1 cellular context compared by ENCODE assay signal in genomic region chr9:97803167-97804058, GRCh38.
TF ChIP-seq lines count a peak whose summit lies in the region.

No MANE protein-coding gene starts in this region.

TF ChIP-seq in K562, 482 proteins besides CTCF, POLR2A, EP300 and RAD21 (continued from another document and continues in another):
- TF ChIP-seq, protein P1, sequence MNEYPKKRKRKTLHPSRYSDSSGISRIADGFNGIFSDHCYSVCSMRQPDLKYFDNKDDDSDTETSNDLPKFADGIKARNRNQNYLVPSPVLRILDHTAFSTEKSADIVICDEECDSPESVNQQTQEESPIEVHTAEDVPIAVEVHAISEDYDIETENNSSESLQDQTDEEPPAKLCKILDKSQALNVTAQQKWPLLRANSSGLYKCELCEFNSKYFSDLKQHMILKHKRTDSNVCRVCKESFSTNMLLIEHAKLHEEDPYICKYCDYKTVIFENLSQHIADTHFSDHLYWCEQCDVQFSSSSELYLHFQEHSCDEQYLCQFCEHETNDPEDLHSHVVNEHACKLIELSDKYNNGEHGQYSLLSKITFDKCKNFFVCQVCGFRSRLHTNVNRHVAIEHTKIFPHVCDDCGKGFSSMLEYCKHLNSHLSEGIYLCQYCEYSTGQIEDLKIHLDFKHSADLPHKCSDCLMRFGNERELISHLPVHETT (CRISPR knock-in tag; conservative IDR thresholded peaks at IDR 0.05 in 1 of 2, IDR thresholded peaks at IDR 0.05 in 1 of 2) = no peak
- TF ChIP-seq FOXK2 (conservative IDR thresholded peaks at IDR 0.05 in 1 of 2, IDR thresholded peaks at IDR 0.05 in 1 of 2; ENCODE audit: low read depth in 2 of 2) (peak in 1 of 2 experiments; percentile 52; a peak in 1 of 4 replicates), U2AF1 (optimal IDR thresholded peaks at IDR 0.05; ENCODE audit: low read depth, low read length) (peak; percentile 47), SRF (CRISPR knock-in tag; IDR thresholded peaks at IDR 0.05) (peak in 1 of 2 experiments; percentile 10; a peak in 1 of 4 replicates), CCNT2 (IDR thresholded peaks at IDR 0.05; ENCODE audit: borderline replicate concordance, extremely low read depth, insufficient read length, low read depth, low read length) (peak; percentile 47), CREB1 (IDR thresholded peaks at IDR 0.05) (peak; percentile 79), CREB1 (CRISPR knock-in tag; IDR thresholded peaks at IDR 0.05) (peak; percentile 85), ARID2 (IDR thresholded peaks at IDR 0.05) (0 out of 2 replicates have a peak, but pooled peaks have one; percentile 47), ZKSCAN8 (CRISPR knock-in tag; IDR thresholded peaks at IDR 0.05) (no peak), PHF8 (IDR thresholded peaks at IDR 0.05; ENCODE audit: borderline replicate concordance, low read length) (peak; percentile 54; the same call in 1 of the 2 replicates), ZNF253 (CRISPR knock-in tag; conservative IDR thresholded peaks at IDR 0.05) (no peak), ZNF707 (CRISPR knock-in tag; conservative IDR thresholded peaks at IDR 0.05) (no peak), ATF6 (CRISPR knock-in tag; IDR thresholded peaks at IDR 0.05) (no peak), SMC3 (conservative IDR thresholded peaks at IDR 0.05; ENCODE audit: insufficient read depth, low read depth, low read length) (no peak), SIRT6 (IDR thresholded peaks at IDR 0.05; ENCODE audit: low read depth, low read length) (no peak), MED1 (CRISPR knock-in tag; IDR thresholded peaks at IDR 0.05; ENCODE audit: borderline replicate concordance) (no peak), ZBTB5 (IDR thresholded peaks at IDR 0.05) (peak; percentile 64; the same call in 1 of the 2 replicates), MTA1 (IDR thresholded peaks at IDR 0.05; ENCODE audit: borderline replicate concordance) (peak; percentile 84; the same call in 1 of the 2 replicates), ZNF431 (CRISPR knock-in tag; IDR thresholded peaks at IDR 0.05) (no peak), PML (IDR thresholded peaks at IDR 0.05; ENCODE audit: low read length) (no peak), ATF1 (CRISPR knock-in tag; IDR thresholded peaks at IDR 0.05) (no peak), ATF1 (tag; IDR thresholded peaks at IDR 0.05) (peak; percentile 97), ZNF449 (CRISPR knock-in tag; IDR thresholded peaks at IDR 0.05) (no peak), ZFP36 (IDR thresholded peaks at IDR 0.05; ENCODE audit: low read depth, low read length, partially characterized antibody) (peak; percentile 61), TEAD1 (CRISPR knock-in tag; IDR thresholded peaks at IDR 0.05) (no peak), FOXK1 (CRISPR knock-in tag; IDR thresholded peaks at IDR 0.05; ENCODE audit: borderline replicate concordance) (no peak)
- TF ChIP-seq, protein P2, sequence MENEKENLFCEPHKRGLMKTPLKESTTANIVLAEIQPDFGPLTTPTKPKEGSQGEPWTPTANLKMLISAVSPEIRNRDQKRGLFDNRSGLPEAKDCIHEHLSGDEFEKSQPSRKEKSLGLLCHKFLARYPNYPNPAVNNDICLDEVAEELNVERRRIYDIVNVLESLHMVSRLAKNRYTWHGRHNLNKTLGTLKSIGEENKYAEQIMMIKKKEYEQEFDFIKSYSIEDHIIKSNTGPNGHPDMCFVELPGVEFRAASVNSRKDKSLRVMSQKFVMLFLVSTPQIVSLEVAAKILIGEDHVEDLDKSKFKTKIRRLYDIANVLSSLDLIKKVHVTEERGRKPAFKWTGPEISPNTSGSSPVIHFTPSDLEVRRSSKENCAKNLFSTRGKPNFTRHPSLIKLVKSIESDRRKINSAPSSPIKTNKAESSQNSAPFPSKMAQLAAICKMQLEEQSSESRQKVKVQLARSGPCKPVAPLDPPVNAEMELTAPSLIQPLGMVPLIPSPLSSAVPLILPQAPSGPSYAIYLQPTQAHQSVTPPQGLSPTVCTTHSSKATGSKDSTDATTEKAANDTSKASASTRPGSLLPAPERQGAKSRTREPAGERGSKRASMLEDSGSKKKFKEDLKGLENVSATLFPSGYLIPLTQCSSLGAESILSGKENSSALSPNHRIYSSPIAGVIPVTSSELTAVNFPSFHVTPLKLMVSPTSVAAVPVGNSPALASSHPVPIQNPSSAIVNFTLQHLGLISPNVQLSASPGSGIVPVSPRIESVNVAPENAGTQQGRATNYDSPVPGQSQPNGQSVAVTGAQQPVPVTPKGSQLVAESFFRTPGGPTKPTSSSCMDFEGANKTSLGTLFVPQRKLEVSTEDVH (IDR thresholded peaks at IDR 0.05; ENCODE audit: low read depth, partially characterized antibody) = peak; percentile 43
- TF ChIP-seq, protein P3, sequence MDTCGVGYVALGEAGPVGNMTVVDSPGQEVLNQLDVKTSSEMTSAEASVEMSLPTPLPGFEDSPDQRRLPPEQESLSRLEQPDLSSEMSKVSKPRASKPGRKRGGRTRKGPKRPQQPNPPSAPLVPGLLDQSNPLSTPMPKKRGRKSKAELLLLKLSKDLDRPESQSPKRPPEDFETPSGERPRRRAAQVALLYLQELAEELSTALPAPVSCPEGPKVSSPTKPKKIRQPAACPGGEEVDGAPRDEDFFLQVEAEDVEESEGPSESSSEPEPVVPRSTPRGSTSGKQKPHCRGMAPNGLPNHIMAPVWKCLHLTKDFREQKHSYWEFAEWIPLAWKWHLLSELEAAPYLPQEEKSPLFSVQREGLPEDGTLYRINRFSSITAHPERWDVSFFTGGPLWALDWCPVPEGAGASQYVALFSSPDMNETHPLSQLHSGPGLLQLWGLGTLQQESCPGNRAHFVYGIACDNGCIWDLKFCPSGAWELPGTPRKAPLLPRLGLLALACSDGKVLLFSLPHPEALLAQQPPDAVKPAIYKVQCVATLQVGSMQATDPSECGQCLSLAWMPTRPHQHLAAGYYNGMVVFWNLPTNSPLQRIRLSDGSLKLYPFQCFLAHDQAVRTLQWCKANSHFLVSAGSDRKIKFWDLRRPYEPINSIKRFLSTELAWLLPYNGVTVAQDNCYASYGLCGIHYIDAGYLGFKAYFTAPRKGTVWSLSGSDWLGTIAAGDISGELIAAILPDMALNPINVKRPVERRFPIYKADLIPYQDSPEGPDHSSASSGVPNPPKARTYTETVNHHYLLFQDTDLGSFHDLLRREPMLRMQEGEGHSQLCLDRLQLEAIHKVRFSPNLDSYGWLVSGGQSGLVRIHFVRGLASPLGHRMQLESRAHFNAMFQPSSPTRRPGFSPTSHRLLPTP (IDR thresholded peaks at IDR 0.05; ENCODE audit: borderline replicate concordance, extremely low read depth, insufficient read length) = no peak
- TF ChIP-seq, protein P4, sequence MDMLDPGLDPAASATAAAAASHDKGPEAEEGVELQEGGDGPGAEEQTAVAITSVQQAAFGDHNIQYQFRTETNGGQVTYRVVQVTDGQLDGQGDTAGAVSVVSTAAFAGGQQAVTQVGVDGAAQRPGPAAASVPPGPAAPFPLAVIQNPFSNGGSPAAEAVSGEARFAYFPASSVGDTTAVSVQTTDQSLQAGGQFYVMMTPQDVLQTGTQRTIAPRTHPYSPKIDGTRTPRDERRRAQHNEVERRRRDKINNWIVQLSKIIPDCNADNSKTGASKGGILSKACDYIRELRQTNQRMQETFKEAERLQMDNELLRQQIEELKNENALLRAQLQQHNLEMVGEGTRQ (CRISPR knock-in tag; IDR thresholded peaks at IDR 0.05) = no peak; the same call in 1 of the 2 replicates
- TF ChIP-seq, protein P5, sequence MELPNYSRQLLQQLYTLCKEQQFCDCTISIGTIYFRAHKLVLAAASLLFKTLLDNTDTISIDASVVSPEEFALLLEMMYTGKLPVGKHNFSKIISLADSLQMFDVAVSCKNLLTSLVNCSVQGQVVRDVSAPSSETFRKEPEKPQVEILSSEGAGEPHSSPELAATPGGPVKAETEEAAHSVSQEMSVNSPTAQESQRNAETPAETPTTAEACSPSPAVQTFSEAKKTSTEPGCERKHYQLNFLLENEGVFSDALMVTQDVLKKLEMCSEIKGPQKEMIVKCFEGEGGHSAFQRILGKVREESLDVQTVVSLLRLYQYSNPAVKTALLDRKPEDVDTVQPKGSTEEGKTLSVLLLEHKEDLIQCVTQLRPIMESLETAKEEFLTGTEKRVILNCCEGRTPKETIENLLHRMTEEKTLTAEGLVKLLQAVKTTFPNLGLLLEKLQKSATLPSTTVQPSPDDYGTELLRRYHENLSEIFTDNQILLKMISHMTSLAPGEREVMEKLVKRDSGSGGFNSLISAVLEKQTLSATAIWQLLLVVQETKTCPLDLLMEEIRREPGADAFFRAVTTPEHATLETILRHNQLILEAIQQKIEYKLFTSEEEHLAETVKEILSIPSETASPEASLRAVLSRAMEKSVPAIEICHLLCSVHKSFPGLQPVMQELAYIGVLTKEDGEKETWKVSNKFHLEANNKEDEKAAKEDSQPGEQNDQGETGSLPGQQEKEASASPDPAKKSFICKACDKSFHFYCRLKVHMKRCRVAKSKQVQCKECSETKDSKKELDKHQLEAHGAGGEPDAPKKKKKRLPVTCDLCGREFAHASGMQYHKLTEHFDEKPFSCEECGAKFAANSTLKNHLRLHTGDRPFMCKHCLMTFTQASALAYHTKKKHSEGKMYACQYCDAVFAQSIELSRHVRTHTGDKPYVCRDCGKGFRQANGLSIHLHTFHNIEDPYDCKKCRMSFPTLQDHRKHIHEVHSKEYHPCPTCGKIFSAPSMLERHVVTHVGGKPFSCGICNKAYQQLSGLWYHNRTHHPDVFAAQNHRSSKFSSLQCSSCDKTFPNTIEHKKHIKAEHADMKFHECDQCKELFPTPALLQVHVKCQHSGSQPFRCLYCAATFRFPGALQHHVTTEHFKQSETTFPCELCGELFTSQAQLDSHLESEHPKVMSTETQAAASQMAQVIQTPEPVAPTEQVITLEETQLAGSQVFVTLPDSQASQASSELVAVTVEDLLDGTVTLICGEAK (IDR thresholded peaks at IDR 0.05) = peak; percentile 61; the same call in 1 of the 2 replicates
- TF ChIP-seq, protein P5 (CRISPR knock-in tag; IDR thresholded peaks at IDR 0.05) = no peak
- TF ChIP-seq, protein P6, sequence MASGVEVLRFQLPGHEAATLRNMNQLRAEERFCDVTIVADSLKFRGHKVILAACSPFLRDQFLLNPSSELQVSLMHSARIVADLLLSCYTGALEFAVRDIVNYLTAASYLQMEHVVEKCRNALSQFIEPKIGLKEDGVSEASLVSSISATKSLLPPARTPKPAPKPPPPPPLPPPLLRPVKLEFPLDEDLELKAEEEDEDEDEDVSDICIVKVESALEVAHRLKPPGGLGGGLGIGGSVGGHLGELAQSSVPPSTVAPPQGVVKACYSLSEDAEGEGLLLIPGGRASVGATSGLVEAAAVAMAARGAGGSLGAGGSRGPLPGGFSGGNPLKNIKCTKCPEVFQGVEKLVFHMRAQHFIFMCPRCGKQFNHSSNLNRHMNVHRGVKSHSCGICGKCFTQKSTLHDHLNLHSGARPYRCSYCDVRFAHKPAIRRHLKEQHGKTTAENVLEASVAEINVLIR (CRISPR knock-in tag; IDR thresholded peaks at IDR 0.05) = peak; percentile 83
